In genomic region chr9:137411670-137412380, GRCh38 we compare ENCODE assay signal across 8 cellular contexts. TPM values are rescaled to one million over a fixed set of nuclear protein-coding genes. Genes with fewer than 3 reads are reported as not detected.
DNase-seq lines count a peak whose midpoint lies in the region; ATAC-seq, FAIRE-seq and TF ChIP-seq lines count a peak whose summit lies in the region.

No MANE protein-coding gene starts in this region.

- no peaks in the 10 kb centered on the region for H3K9me3 Mint-ChIP-seq in activated CD8-positive, alpha-beta T cell treated with anti-CD3 and anti-CD28 coated beads for 36 hours

- peaks cover 3% of the 10 kb centered on the region for H3K36me3 Mint-ChIP-seq in activated CD8-positive, alpha-beta T cell treated with anti-CD3 and anti-CD28 coated beads for 36 hours (ENCODE audit: low read depth)

- H3K4me1 Mint-ChIP-seq in activated CD8-positive, alpha-beta T cell treated with anti-CD3 and anti-CD28 coated beads for 36 hours (ENCODE audit: low read depth): peaks cover 6% of the 10 kb centered on the region

- no peak overlapping the region for H3K4me3 Mint-ChIP-seq in activated CD8-positive, alpha-beta T cell treated with anti-CD3 and anti-CD28 coated beads for 36 hours

- peak; percentile 48 for ATAC-seq in activated CD8-positive, alpha-beta T cell treated with anti-CD3 and anti-CD28 coated beads for 36 hours
- no peak for ATAC-seq in GM18498 (IDR thresholded peaks at IDR 0.05; ENCODE audit: unreplicated experiment)

- H3K27me3 Mint-ChIP-seq in activated CD8-positive, alpha-beta T cell treated with anti-CD3 and anti-CD28 coated beads for 36 hours: peaks cover 3% of the 10 kb centered on the region

- no peak overlapping the region for H3K27ac Mint-ChIP-seq in activated CD8-positive, alpha-beta T cell treated with anti-CD3 and anti-CD28 coated beads for 36 hours

- CTCF ChIA-PET in activated CD8-positive, alpha-beta T cell treated with anti-CD3 and anti-CD28 coated beads for 36 hours (lab: Charles Lee): interaction anchor here (1.2 to 1.6 kb wide), 3 partner anchors 10 to 125 kb away, joined by 3 to 6 read pairs (median 4); no protein-coding TSS in a partner anchor

- intact Hi-C loops in activated CD8-positive, alpha-beta T cell treated with anti-CD3 and anti-CD28 coated beads for 36 hours (cut with micrococcal nuclease): no loop called here
- intact Hi-C loops in cardiac septum (cut with DNase I): no loop called here

- no peak for TF ChIP-seq CTCF in activated CD8-positive, alpha-beta T cell treated with anti-CD3 and anti-CD28 coated beads for 36 hours (IDR thresholded peaks at IDR 0.05)

- no peak for FAIRE-seq in HTR-8/SVneo (lab: Jason Lieb, UNC)

- POLR2A ChIA-PET in activated CD8-positive, alpha-beta T cell treated with anti-CD3 and anti-CD28 coated beads for 36 hours (lab: Charles Lee): interaction anchor here (1.2 kb wide), 2 partner anchors 11 kb away, joined by 4 to 7 read pairs; partner anchors contain the start of genes EXD3 and NOXA1

- DNase-seq in GF-D8 (lab: John Stamatoyannopoulos, UW) (peak; percentile 55), HTR-8/SVneo (ENCODE audit: insufficient read length, low spot score) (peak; percentile 88), cardiac septum (ENCODE audit: low spot score) (peak; percentile 87), NCI-H2081 treated with DMSO at 0.1 percent for 48 hours (lab: John Stamatoyannopoulos, UW) (no peak), NCI-H128 (lab: John Stamatoyannopoulos, UW; ENCODE audit: unreplicated experiment) (no peak)
- peak; percentile 81 for DNase-seq in activated CD8-positive, alpha-beta T cell treated with anti-CD3 and anti-CD28 coated beads for 36 hours
- peak; percentile 33 to 40 for DNase-seq in stimulated activated CD4-positive, alpha-beta T cell treated with anti-CD3 and anti-CD28 coated beads, Interleukin-2, amount 100 ng/mL, for 48 hours

RNA-seq across cellular contexts. Expression of gene EXD3, which starts 11.1 kb away (rescaled TPM):
- total RNA-seq in activated CD8-positive, alpha-beta T cell treated with anti-CD3 and anti-CD28 coated beads for 36 hours: 1 to 10 TPM; 8.1 to 9.0 TPM
- 11.3 TPM for total RNA-seq in cardiac septum

RNA-seq across cellular contexts. Expression of gene NOXA1, which starts 11.4 kb away (rescaled TPM):
- total RNA-seq in activated CD8-positive, alpha-beta T cell treated with anti-CD3 and anti-CD28 coated beads for 36 hours: under 1 TPM; 0.72 to 0.95 TPM
- 3.3 TPM for total RNA-seq in cardiac septum

RNA-seq across cellular contexts. Expression of gene ENTPD8, which starts 29.3 kb away (rescaled TPM):
- total RNA-seq in activated CD8-positive, alpha-beta T cell treated with anti-CD3 and anti-CD28 coated beads for 36 hours: not detected
- total RNA-seq in cardiac septum: not detected

RNA-seq across cellular contexts. Expression of gene NSMF, which starts 47.3 kb away (rescaled TPM):
- 100 to 1,000 TPM; 112 to 116 TPM for total RNA-seq in activated CD8-positive, alpha-beta T cell treated with anti-CD3 and anti-CD28 coated beads for 36 hours
- 12.2 TPM for total RNA-seq in cardiac septum

Comparison
In these comparisons a context has a peak if more than half of its experiments do, and no peak if none do; other contexts are left out.
1. DNase-seq: peak in GF-D8 (single experiment), HTR-8/SVneo (single experiment), activated CD8-positive, alpha-beta T cell treated with anti-CD3 and anti-CD28 coated beads for 36 hours (single experiment), cardiac septum (single experiment) and stimulated activated CD4-positive, alpha-beta T cell treated with anti-CD3 and anti-CD28 coated beads, Interleukin-2, amount 100 ng/mL, for 48 hours (2 of 2); none in NCI-H2081 treated with DMSO at 0.1 percent for 48 hours (single experiment) and NCI-H128 (single experiment).